Comparison of ENCODE assay signal across 1 cellular context in genomic region chr1:40710581-40711315, GRCh38.
TF ChIP-seq lines count a peak whose summit lies in the region.

No MANE protein-coding gene starts in this region.

TF ChIP-seq in GM23338, 12 proteins besides CTCF, POLR2A, EP300 and RAD21 (continued from another document):
- TF ChIP-seq REST (IDR thresholded peaks at IDR 0.05; ENCODE audit: unreplicated experiment): no peak
- TF ChIP-seq CREB1 (CRISPR knock-in tag; IDR thresholded peaks at IDR 0.05; ENCODE audit: low read depth): no peak
- no peak for TF ChIP-seq POLR2AphosphoS5 (IDR thresholded peaks at IDR 0.05; ENCODE audit: low read depth)
- TF ChIP-seq EZH2phosphoT487 (IDR thresholded peaks at IDR 0.05; ENCODE audit: unreplicated experiment): no peak
- no peak for TF ChIP-seq ETS1 (IDR thresholded peaks at IDR 0.05)
- TF ChIP-seq ZNF114 (CRISPR knock-in tag; IDR thresholded peaks at IDR 0.05): no peak
- TF ChIP-seq, protein P1, sequence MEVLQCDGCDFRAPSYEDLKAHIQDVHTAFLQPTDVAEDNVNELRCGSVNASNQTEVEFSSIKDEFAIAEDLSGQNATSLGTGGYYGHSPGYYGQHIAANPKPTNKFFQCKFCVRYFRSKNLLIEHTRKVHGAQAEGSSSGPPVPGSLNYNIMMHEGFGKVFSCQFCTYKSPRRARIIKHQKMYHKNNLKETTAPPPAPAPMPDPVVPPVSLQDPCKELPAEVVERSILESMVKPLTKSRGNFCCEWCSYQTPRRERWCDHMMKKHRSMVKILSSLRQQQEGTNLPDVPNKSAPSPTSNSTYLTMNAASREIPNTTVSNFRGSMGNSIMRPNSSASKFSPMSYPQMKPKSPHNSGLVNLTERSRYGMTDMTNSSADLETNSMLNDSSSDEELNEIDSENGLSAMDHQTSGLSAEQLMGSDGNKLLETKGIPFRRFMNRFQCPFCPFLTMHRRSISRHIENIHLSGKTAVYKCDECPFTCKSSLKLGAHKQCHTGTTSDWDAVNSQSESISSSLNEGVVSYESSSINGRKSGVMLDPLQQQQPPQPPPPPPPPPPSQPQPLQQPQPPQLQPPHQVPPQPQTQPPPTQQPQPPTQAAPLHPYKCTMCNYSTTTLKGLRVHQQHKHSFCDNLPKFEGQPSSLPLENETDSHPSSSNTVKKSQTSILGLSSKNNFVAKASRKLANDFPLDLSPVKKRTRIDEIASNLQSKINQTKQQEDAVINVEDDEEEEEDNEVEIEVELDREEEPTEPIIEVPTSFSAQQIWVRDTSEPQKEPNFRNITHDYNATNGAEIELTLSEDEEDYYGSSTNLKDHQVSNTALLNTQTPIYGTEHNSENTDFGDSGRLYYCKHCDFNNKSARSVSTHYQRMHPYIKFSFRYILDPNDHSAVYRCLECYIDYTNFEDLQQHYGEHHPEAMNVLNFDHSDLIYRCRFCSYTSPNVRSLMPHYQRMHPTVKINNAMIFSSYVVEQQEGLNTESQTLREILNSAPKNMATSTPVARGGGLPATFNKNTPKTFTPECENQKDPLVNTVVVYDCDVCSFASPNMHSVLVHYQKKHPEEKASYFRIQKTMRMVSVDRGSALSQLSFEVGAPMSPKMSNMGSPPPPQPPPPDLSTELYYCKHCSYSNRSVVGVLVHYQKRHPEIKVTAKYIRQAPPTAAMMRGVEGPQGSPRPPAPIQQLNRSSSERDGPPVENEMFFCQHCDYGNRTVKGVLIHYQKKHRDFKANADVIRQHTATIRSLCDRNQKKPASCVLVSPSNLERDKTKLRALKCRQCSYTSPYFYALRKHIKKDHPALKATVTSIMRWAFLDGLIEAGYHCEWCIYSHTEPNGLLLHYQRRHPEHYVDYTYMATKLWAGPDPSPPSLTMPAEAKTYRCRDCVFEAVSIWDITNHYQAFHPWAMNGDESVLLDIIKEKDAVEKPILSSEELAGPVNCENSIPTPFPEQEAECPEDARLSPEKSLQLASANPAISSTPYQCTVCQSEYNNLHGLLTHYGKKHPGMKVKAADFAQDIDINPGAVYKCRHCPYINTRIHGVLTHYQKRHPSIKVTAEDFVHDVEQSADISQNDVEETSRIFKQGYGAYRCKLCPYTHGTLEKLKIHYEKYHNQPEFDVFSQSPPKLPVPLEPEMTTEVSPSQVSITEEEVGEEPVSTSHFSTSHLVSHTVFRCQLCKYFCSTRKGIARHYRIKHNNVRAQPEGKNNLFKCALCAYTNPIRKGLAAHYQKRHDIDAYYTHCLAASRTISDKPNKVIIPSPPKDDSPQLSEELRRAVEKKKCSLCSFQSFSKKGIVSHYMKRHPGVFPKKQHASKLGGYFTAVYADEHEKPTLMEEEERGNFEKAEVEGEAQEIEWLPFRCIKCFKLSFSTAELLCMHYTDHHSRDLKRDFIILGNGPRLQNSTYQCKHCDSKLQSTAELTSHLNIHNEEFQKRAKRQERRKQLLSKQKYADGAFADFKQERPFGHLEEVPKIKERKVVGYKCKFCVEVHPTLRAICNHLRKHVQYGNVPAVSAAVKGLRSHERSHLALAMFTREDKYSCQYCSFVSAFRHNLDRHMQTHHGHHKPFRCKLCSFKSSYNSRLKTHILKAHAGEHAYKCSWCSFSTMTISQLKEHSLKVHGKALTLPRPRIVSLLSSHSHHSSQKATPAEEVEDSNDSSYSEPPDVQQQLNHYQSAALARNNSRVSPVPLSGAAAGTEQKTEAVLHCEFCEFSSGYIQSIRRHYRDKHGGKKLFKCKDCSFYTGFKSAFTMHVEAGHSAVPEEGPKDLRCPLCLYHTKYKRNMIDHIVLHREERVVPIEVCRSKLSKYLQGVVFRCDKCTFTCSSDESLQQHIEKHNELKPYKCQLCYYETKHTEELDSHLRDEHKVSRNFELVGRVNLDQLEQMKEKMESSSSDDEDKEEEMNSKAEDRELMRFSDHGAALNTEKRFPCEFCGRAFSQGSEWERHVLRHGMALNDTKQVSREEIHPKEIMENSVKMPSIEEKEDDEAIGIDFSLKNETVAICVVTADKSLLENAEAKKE (CRISPR knock-in tag; IDR thresholded peaks at IDR 0.05): no peak
- TF ChIP-seq NANOG (IDR thresholded peaks at IDR 0.05; ENCODE audit: borderline replicate concordance): no peak
TF ChIP-seq in GM23338: peak in this region for 0.
